ENCODE assay signal across 26 cellular contexts in genomic region chr18:26637324-26637723, GRCh38.
"Had no signal": no experiment of that assay in that cellular context is flagged by ENCODE, and none has a peak within 500 bp of the region (broad histone marks: within the 10 kb centered on the region; RNA-seq: fewer than 3 reads in every experiment).

No MANE protein-coding gene starts in this region.

- H3K27ac ChIP-seq: breast epithelium, colonic mucosa, parathyroid adenoma, psoas muscle, right atrium auricular region, testis, transverse colon had no signal

- H3K4me1 ChIP-seq: breast epithelium, colonic mucosa, parathyroid adenoma, psoas muscle, right atrium auricular region, testis, transverse colon had no signal

- H2AFZ ChIP-seq: parathyroid adenoma had no signal

- ATAC-seq: activated CD8-positive, alpha-beta memory T cell treated with anti-CD3 and anti-CD28 coated beads, Interleukin-2, amount 10 ng/mL, durations not matched to agents 7 days and 5 days; activated CD8-positive, alpha-beta T cell treated with anti-CD3 and anti-CD28 coated beads, Interleukin-2, amount 10 ng/mL, durations not matched to agents 7 days and 5 days; activated naive CD8-positive, alpha-beta T cell treated with anti-CD3 and anti-CD28 coated beads, Interleukin-2, amount 50 U/mL, for 24 hours; psoas muscle; T-helper 17 cell had no signal

- DNase-seq: activated B cell treated with CpG ODN at 0.5 μM for 24 hours; activated CD4-positive, alpha-beta T cell treated with anti-CD3 and anti-CD28 coated beads, Interleukin-2, amount 50 U/mL, for 1 hour; activated CD8-positive, alpha-beta memory T cell treated with anti-CD3 and anti-CD28 coated beads, Interleukin-2, amount 10 ng/mL, durations not matched to agents 7 days and 5 days; activated CD8-positive, alpha-beta T cell treated with anti-CD3 and anti-CD28 coated beads, Interleukin-2, amount 10 ng/mL, durations not matched to agents 7 days and 5 days; activated naive CD8-positive, alpha-beta T cell treated with anti-CD3 and anti-CD28 coated beads, Interleukin-2, amount 50 U/mL, for 24 hours; activated T-cell treated with anti-CD3 and anti-CD28 coated beads, Interleukin-2, amount 50 U/mL, for 48 hours; cerebellar nuclear complex; colonic mucosa; foreskin fibroblast; mammary epithelial cell; naive B cell; nephron progenitor cell; psoas muscle; stimulated activated CD4-positive, alpha-beta T cell treated with anti-CD3 and anti-CD28 coated beads, Interleukin-1b, Interleukin-23, amount 100 ng/mL, for 48 hours; stimulated activated naive CD4-positive, alpha-beta T cell; T-helper 17 cell; T1000; testis; transverse colon had no signal

- H3K4me1 Mint-ChIP-seq: activated B cell treated with CpG ODN at 0.5 μM for 24 hours; activated CD8-positive, alpha-beta memory T cell treated with anti-CD3 and anti-CD28 coated beads, Interleukin-2, amount 10 ng/mL, durations not matched to agents 7 days and 5 days; activated naive CD4-positive, alpha-beta T cell treated with anti-CD3 and anti-CD28 coated beads, Interleukin-2, amount 50 U/mL, for 24 hours; activated naive CD8-positive, alpha-beta T cell treated with anti-CD3 and anti-CD28 coated beads, Interleukin-2, amount 50 U/mL, for 24 hours; naive B cell; T-helper 17 cell had no signal

- H3K4me2 ChIP-seq: smooth muscle cell had no signal

- H3K9me3 Mint-ChIP-seq: activated B cell treated with CpG ODN at 0.5 μM for 24 hours; activated naive CD4-positive, alpha-beta T cell treated with anti-CD3 and anti-CD28 coated beads, Interleukin-2, amount 50 U/mL, for 24 hours; activated naive CD8-positive, alpha-beta T cell treated with anti-CD3 and anti-CD28 coated beads, Interleukin-2, amount 50 U/mL, for 24 hours; activated T-helper 2 cell treated with anti-CD3 and anti-CD28 coated beads, Interferon-gamma antibody, Interleukin-2, Interleukin-4, amounts not matched to agents 10 μg/mL and 5 μg/mL and 100 μg/mL, durations not matched to agents 14 hours and 24 hours and 36 hours; naive B cell; nephron progenitor cell had no signal

- H3K27ac Mint-ChIP-seq: activated B cell treated with CpG ODN at 0.5 μM for 24 hours; activated CD8-positive, alpha-beta memory T cell treated with anti-CD3 and anti-CD28 coated beads, Interleukin-2, amount 10 ng/mL, durations not matched to agents 7 days and 5 days; activated CD8-positive, alpha-beta T cell treated with anti-CD3 and anti-CD28 coated beads, Interleukin-2, amount 10 ng/mL, durations not matched to agents 7 days and 5 days; activated naive CD4-positive, alpha-beta T cell treated with anti-CD3 and anti-CD28 coated beads, Interleukin-2, amount 50 U/mL, for 24 hours; activated naive CD8-positive, alpha-beta T cell treated with anti-CD3 and anti-CD28 coated beads, Interleukin-2, amount 50 U/mL, for 24 hours; activated T-helper 2 cell treated with anti-CD3 and anti-CD28 coated beads, Interferon-gamma antibody, Interleukin-2, Interleukin-4, amounts not matched to agents 10 μg/mL and 5 μg/mL and 100 μg/mL, durations not matched to agents 14 hours and 24 hours and 36 hours; naive B cell; nephron progenitor cell; T-helper 17 cell had no signal

- H3K4me3 ChIP-seq: breast epithelium, colonic mucosa, psoas muscle, right atrium auricular region, smooth muscle cell, testis, transverse colon had no signal

- H3K27me3 ChIP-seq: breast epithelium, colonic mucosa, right atrium auricular region, testis, transverse colon had no signal

- H3K36me3 Mint-ChIP-seq: activated CD8-positive, alpha-beta memory T cell treated with anti-CD3 and anti-CD28 coated beads, Interleukin-2, amount 10 ng/mL, durations not matched to agents 7 days and 5 days; activated naive CD4-positive, alpha-beta T cell treated with anti-CD3 and anti-CD28 coated beads, Interleukin-2, amount 50 U/mL, for 24 hours; naive B cell had no signal

- H3K79me2 ChIP-seq: parathyroid adenoma had no signal

- FAIRE-seq: endothelial cell of umbilical vein had no signal

- H3K4me3 Mint-ChIP-seq: activated B cell treated with CpG ODN at 0.5 μM for 24 hours; activated CD8-positive, alpha-beta memory T cell treated with anti-CD3 and anti-CD28 coated beads, Interleukin-2, amount 10 ng/mL, durations not matched to agents 7 days and 5 days; activated CD8-positive, alpha-beta T cell treated with anti-CD3 and anti-CD28 coated beads, Interleukin-2, amount 10 ng/mL, durations not matched to agents 7 days and 5 days; activated naive CD4-positive, alpha-beta T cell treated with anti-CD3 and anti-CD28 coated beads, Interleukin-2, amount 50 U/mL, for 24 hours; activated naive CD8-positive, alpha-beta T cell treated with anti-CD3 and anti-CD28 coated beads, Interleukin-2, amount 50 U/mL, for 24 hours; naive B cell; nephron progenitor cell; T-helper 17 cell had no signal

- H3K36me3 ChIP-seq: breast epithelium, colonic mucosa, right atrium auricular region, transverse colon had no signal
